Comparison of ENCODE assay signal across 1 cellular context in the genomic region with DNA sequence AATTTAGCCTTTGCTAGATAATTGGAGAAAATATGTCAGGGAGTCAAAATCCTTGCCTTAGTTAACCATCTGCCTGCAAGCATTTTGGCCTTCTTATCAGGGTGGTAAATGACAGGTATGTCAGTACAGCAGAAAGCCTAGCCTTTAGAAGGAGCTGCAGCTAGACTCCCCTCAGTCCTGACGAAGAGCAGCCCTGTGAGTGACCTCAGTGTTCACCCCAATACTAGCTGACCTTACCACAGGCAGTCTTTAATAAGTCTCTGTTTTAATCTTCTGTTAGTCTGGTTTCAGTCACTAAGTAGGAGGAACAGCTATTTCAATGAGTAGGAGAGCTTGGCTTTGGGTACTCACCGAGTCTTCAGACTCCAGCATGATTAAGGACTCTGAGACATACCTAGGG.
TF ChIP-seq lines count a peak whose summit lies in the region.

No MANE protein-coding gene starts in this region.

TF ChIP-seq in GM12878, 131 proteins besides CTCF, POLR2A, EP300 and RAD21 (continued from another document):
- no peak for TF ChIP-seq SMAD1 (IDR thresholded peaks at IDR 0.05; ENCODE audit: low read depth, partially characterized antibody)
- TF ChIP-seq, protein P1, sequence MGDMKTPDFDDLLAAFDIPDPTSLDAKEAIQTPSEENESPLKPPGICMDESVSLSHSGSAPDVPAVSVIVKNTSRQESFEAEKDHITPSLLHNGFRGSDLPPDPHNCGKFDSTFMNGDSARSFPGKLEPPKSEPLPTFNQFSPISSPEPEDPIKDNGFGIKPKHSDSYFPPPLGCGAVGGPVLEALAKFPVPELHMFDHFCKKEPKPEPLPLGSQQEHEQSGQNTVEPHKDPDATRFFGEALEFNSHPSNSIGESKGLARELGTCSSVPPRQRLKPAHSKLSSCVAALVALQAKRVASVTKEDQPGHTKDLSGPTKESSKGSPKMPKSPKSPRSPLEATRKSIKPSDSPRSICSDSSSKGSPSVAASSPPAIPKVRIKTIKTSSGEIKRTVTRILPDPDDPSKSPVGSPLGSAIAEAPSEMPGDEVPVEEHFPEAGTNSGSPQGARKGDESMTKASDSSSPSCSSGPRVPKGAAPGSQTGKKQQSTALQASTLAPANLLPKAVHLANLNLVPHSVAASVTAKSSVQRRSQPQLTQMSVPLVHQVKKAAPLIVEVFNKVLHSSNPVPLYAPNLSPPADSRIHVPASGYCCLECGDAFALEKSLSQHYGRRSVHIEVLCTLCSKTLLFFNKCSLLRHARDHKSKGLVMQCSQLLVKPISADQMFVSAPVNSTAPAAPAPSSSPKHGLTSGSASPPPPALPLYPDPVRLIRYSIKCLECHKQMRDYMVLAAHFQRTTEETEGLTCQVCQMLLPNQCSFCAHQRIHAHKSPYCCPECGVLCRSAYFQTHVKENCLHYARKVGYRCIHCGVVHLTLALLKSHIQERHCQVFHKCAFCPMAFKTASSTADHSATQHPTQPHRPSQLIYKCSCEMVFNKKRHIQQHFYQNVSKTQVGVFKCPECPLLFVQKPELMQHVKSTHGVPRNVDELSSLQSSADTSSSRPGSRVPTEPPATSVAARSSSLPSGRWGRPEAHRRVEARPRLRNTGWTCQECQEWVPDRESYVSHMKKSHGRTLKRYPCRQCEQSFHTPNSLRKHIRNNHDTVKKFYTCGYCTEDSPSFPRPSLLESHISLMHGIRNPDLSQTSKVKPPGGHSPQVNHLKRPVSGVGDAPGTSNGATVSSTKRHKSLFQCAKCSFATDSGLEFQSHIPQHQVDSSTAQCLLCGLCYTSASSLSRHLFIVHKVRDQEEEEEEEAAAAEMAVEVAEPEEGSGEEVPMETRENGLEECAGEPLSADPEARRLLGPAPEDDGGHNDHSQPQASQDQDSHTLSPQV (IDR thresholded peaks at IDR 0.05) = no peak
TF ChIP-seq in GM12878: peak in this region for 0.
